ENCODE assay signal across 18 cellular contexts in genomic region chr12:104154286-104154685, GRCh38. TPM values are rescaled to one million over a fixed set of nuclear protein-coding genes. Genes with fewer than 3 reads are reported as not detected.
A peak's percentile ranks its signal among the peaks of the same experiment; 100 is the strongest.
DNase-seq lines count a peak whose midpoint lies in the region; ATAC-seq lines count a peak whose summit lies in the region.
"Had no signal": no experiment of that assay in that cellular context is flagged by ENCODE, and none has a peak within 500 bp of the region (broad histone marks: within the 10 kb centered on the region; RNA-seq: fewer than 3 reads in every experiment).

No MANE protein-coding gene starts in this region.

- H3K4me1 Mint-ChIP-seq in T-helper 1 cell treated with Interleukin-12 subunit alpha and Interleukin-12 subunit beta and Interleukin-4 antibody, amounts not matched to agents 30 μg/mL and 1 μg/mL, for 36 hours (ENCODE audit: low read depth) = peaks cover 10% of the 10 kb centered on the region
- peaks cover 7 to 11% (median 11%) of the 10 kb centered on the region in 3 donors for H3K4me1 Mint-ChIP-seq in naive B cell

- in situ Hi-C loops in KBM-7 (cut with MboI; ENCODE audit: low pct_unique_long_range_greater_than_20kb, low sequenced_read_pairs) = no loop called here

- ATAC-seq in naive B cell (ENCODE audit: low read depth in 2 of 2) (peak; percentile 81 to 90), GM19395 (IDR thresholded peaks at IDR 0.05; ENCODE audit: unreplicated experiment) (no peak), GM18502 (IDR thresholded peaks at IDR 0.05; ENCODE audit: poor library complexity, unreplicated experiment) (no peak)
- ATAC-seq: A549, body of pancreas, SK-N-SH treated with all-trans-retinoic acid at 6 μM for 48 hours had no signal

- peak; percentile 47 for DNase-seq in NCI-H510A (lab: John Stamatoyannopoulos, UW)
- no peak for DNase-seq in NCI-H510A treated with DMSO at 0.1 percent for 48 hours (lab: John Stamatoyannopoulos, UW)
- peak; percentile 76 for DNase-seq in KBM-7
- no peak for DNase-seq in naive B cell
- DNase-seq in putamen (ENCODE audit: low spot score) = no peak
- DNase-seq: activated B cell treated with CpG ODN at 0.5 μM for 24 hours; activated naive CD4-positive, alpha-beta T cell; body of pancreas; dermis blood vessel endothelial cell; lower lobe of right lung; Peyer's patch; transverse colon had no signal

- no peaks in the 10 kb centered on the region for H3K36me3 Mint-ChIP-seq in T-helper 1 cell treated with Interleukin-12 subunit alpha and Interleukin-12 subunit beta and Interleukin-4 antibody, amounts not matched to agents 30 μg/mL and 1 μg/mL, for 36 hours (ENCODE audit: low read depth)
- no peaks in the 10 kb centered on the region for H3K36me3 Mint-ChIP-seq in naive B cell
- H3K36me3 Mint-ChIP-seq: IgD-negative memory B cell had no signal

- H3K9me3 Mint-ChIP-seq in T-helper 1 cell treated with Interleukin-12 subunit alpha and Interleukin-12 subunit beta and Interleukin-4 antibody, amounts not matched to agents 30 μg/mL and 1 μg/mL, for 36 hours = no peaks in the 10 kb centered on the region
- no peaks in the 10 kb centered on the region for H3K9me3 Mint-ChIP-seq in naive B cell
- H3K9me3 Mint-ChIP-seq: activated B cell treated with CpG ODN at 0.5 μM for 24 hours, IgD-negative memory B cell had no signal

- H3K27ac Mint-ChIP-seq in T-helper 1 cell treated with Interleukin-12 subunit alpha and Interleukin-12 subunit beta and Interleukin-4 antibody, amounts not matched to agents 30 μg/mL and 1 μg/mL, for 36 hours = peak overlapping the region; percentile 35
- peak overlapping the region in 4 of 6 donors; percentile 21 to 84 (median 47) for H3K27ac Mint-ChIP-seq in naive B cell
- H3K27ac Mint-ChIP-seq: activated B cell treated with CpG ODN at 0.5 μM for 24 hours, IgD-negative memory B cell had no signal

- H3K4me3 Mint-ChIP-seq in T-helper 1 cell treated with Interleukin-12 subunit alpha and Interleukin-12 subunit beta and Interleukin-4 antibody, amounts not matched to agents 30 μg/mL and 1 μg/mL, for 36 hours = no peak overlapping the region
- H3K4me3 Mint-ChIP-seq in naive B cell = peak overlapping the region in 2 of 8 donors; percentile 5 to 17
- H3K4me3 Mint-ChIP-seq: activated B cell treated with CpG ODN at 0.5 μM for 24 hours had no signal

- peaks cover 25% of the 10 kb centered on the region for H3K27me3 Mint-ChIP-seq in T-helper 1 cell treated with Interleukin-12 subunit alpha and Interleukin-12 subunit beta and Interleukin-4 antibody, amounts not matched to agents 30 μg/mL and 1 μg/mL, for 36 hours (ENCODE audit: low read depth)
- peaks cover 0 to 11% (median 7%) of the 10 kb centered on the region in 3 donors for H3K27me3 Mint-ChIP-seq in naive B cell
- H3K27me3 Mint-ChIP-seq: IgD-negative memory B cell had no signal

RNA-seq across cellular contexts. Expression of gene NFYB, which starts 16.3 kb away (rescaled TPM):
- 10 to 100 TPM; 24.2 to 44.4 (median 32.3) TPM for polyA plus RNA-seq in naive B cell (ENCODE audit: low read depth in 6 of 6)

Comparison
In these comparisons a context has a peak if more than half of its experiments do, and no peak if none do; other contexts are left out.
1. DNase-seq: peak in NCI-H510A (single experiment) and KBM-7 (single experiment); none in NCI-H510A treated with DMSO at 0.1 percent for 48 hours (single experiment), naive B cell (single experiment) and putamen (single experiment).
2. ATAC-seq: peak in naive B cell (2 of 2); none in GM19395 (single experiment) and GM18502 (single experiment).